In the genomic region with DNA sequence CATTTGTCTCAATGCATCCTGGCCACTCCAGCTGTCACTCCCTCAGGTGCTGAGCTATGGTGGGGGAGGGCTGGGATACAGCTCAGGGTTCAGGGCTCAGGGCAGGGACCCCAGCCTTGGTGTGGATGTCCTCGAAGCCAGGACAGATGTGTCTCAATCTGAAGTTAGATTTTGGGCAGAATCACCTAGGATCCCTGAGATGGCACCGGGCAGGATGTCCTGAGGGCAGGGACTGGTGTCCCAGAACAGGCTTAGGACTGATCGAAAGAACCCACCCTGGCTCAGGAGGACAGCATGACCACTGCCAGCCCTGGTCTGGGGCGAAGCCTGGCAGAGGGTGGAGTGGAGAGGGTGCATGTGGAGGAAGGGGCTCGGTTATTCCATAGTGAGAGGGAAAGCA, we compare ENCODE assay signal across 32 cellular contexts.
"Had no signal": no experiment of that assay in that cellular context is flagged by ENCODE, and none has a peak within 500 bp of the region (broad histone marks: within the 10 kb centered on the region; RNA-seq: fewer than 3 reads in every experiment).

No MANE protein-coding gene starts in this region.

- H3K9me3 Mint-ChIP-seq: activated B cell treated with CpG ODN at 0.5 μM for 24 hours; activated CD4-positive, alpha-beta memory T cell treated with anti-CD3 and anti-CD28 coated beads, Interleukin-2, amount 10 ng/mL, durations not matched to agents 7 days and 5 days; activated CD4-positive, alpha-beta T cell treated with anti-CD3 and anti-CD28 coated beads, Interleukin-2, amount 10 ng/mL, durations not matched to agents 24 days and 14 days; activated naive CD4-positive, alpha-beta T cell treated with anti-CD3 and anti-CD28 coated beads, Interleukin-2, amount 10 ng/mL, durations not matched to agents 7 days and 5 days; activated naive CD4-positive, alpha-beta T cell treated with anti-CD3 and anti-CD28 coated beads, Interleukin-2, amount 50 U/mL, for 24 hours; activated naive CD8-positive, alpha-beta T cell treated with anti-CD3 and anti-CD28 coated beads, Interleukin-2, amount 10 ng/mL, durations not matched to agents 7 days and 5 days; activated naive CD8-positive, alpha-beta T cell treated with anti-CD3 and anti-CD28 coated beads, Interleukin-2, amount 50 U/mL, for 24 hours; activated T-cell treated with anti-CD3 and anti-CD28 coated beads, Interleukin-2, amount 50 U/mL, for 24 hours; activated T-helper 2 cell treated with anti-CD3 and anti-CD28 coated beads, Interferon-gamma antibody, Interleukin-2, Interleukin-4, amounts not matched to agents 10 μg/mL and 5 μg/mL and 100 μg/mL, durations not matched to agents 14 hours and 24 hours and 36 hours; brain; T-helper 1 cell treated with Interleukin-12 subunit alpha and Interleukin-12 subunit beta and Interleukin-4 antibody, amounts not matched to agents 30 μg/mL and 1 μg/mL, for 36 hours; T-helper 2 cell treated with Interferon-gamma antibody and Interleukin-4, amounts not matched to agents 5 μg/mL and 100 μg/mL, for 36 hours had no signal

- DNase-seq: activated B cell treated with CpG ODN at 0.5 μM for 24 hours; activated CD4-positive, alpha-beta memory T cell treated with anti-CD3 and anti-CD28 coated beads, Interleukin-2, amount 10 ng/mL, durations not matched to agents 7 days and 5 days; activated CD4-positive, alpha-beta T cell treated with anti-CD3 and anti-CD28 coated beads for 4 hours; activated CD4-positive, alpha-beta T cell treated with anti-CD3 and anti-CD28 coated beads, Interleukin-2, amount 10 ng/mL, durations not matched to agents 24 days and 14 days; activated CD4-positive, alpha-beta T cell treated with anti-CD3 and anti-CD28 coated beads, Interleukin-2, amount 50 U/mL, for 48 hours; activated CD4-positive, CD25-positive, alpha-beta regulatory T cell treated with anti-CD3 and anti-CD28 coated beads, Interleukin-2, amount 50 U/mL, for 72 hours; activated CD8-positive, alpha-beta memory T cell treated with anti-CD3 and anti-CD28 coated beads for 24 hours; activated CD8-positive, alpha-beta memory T cell treated with anti-CD3 and anti-CD28 coated beads, Interleukin-2, amount 10 ng/mL, durations not matched to agents 7 days and 5 days; activated CD8-positive, alpha-beta memory T cell treated with anti-CD3 and anti-CD28 coated beads, Interleukin-2, amount 50 U/mL, for 48 hours; activated CD8-positive, alpha-beta T cell treated with anti-CD3 and anti-CD28 coated beads, Interleukin-2, amount 10 ng/mL, durations not matched to agents 7 days and 5 days; activated effector memory CD4-positive, alpha-beta T cell treated with Interleukin-2 at 50 U/mL for 16 hours; activated gamma-delta T cell; activated naive CD4-positive, alpha-beta T cell treated with anti-CD3 and anti-CD28 coated beads, Interleukin-2, amount 10 ng/mL, durations not matched to agents 7 days and 5 days; activated naive CD4-positive, alpha-beta T cell treated with Interleukin-2 at 50 U/mL for 16 hours; activated naive CD8-positive, alpha-beta T cell treated with anti-CD3 and anti-CD28 coated beads, Interleukin-2, amount 10 ng/mL, durations not matched to agents 7 days and 5 days; activated naive CD8-positive, alpha-beta T cell treated with anti-CD3 and anti-CD28 coated beads, Interleukin-2, amount 50 U/mL, for 24 hours; activated T-cell treated with anti-CD3 and anti-CD28 coated beads, Interleukin-2, amount 50 U/mL, for 24 hours; activated T-cell treated with anti-CD3 and anti-CD28 coated beads, Interleukin-2, amount 50 U/mL, for 48 hours; amygdala; anterior cingulate cortex; central memory CD4-positive, alpha-beta T cell; T-helper 1 cell; T-helper 2 cell; T-helper 9 cell had no signal

- H3K36me3 ChIP-seq: ascending aorta had no signal

- H3K9me3 ChIP-seq: ascending aorta had no signal

- H3K4me1 Mint-ChIP-seq: activated CD4-positive, alpha-beta memory T cell treated with anti-CD3 and anti-CD28 coated beads, Interleukin-2, amount 10 ng/mL, durations not matched to agents 7 days and 5 days; activated CD4-positive, alpha-beta T cell treated with anti-CD3 and anti-CD28 coated beads, Interleukin-2, amount 10 ng/mL, durations not matched to agents 24 days and 14 days; activated CD8-positive, alpha-beta memory T cell treated with anti-CD3 and anti-CD28 coated beads, Interleukin-2, amount 10 ng/mL, durations not matched to agents 7 days and 5 days; activated naive CD4-positive, alpha-beta T cell treated with anti-CD3 and anti-CD28 coated beads, Interleukin-2, amount 10 ng/mL, durations not matched to agents 7 days and 5 days; activated naive CD4-positive, alpha-beta T cell treated with anti-CD3 and anti-CD28 coated beads, Interleukin-2, amount 50 U/mL, for 24 hours; activated naive CD8-positive, alpha-beta T cell treated with anti-CD3 and anti-CD28 coated beads, Interleukin-2, amount 10 ng/mL, durations not matched to agents 7 days and 5 days; activated naive CD8-positive, alpha-beta T cell treated with anti-CD3 and anti-CD28 coated beads, Interleukin-2, amount 50 U/mL, for 24 hours had no signal

- H3K27me3 ChIP-seq: ascending aorta had no signal

- H3K27ac ChIP-seq: ascending aorta, VCaP had no signal

- H3K4me1 ChIP-seq: ascending aorta had no signal

- H3K36me3 Mint-ChIP-seq: activated CD8-positive, alpha-beta memory T cell treated with anti-CD3 and anti-CD28 coated beads, Interleukin-2, amount 10 ng/mL, durations not matched to agents 7 days and 5 days; activated naive CD4-positive, alpha-beta T cell treated with anti-CD3 and anti-CD28 coated beads, Interleukin-2, amount 10 ng/mL, durations not matched to agents 7 days and 5 days; activated naive CD4-positive, alpha-beta T cell treated with anti-CD3 and anti-CD28 coated beads, Interleukin-2, amount 50 U/mL, for 24 hours; activated naive CD8-positive, alpha-beta T cell; activated naive CD8-positive, alpha-beta T cell treated with anti-CD3 and anti-CD28 coated beads, Interleukin-2, amount 10 ng/mL, durations not matched to agents 7 days and 5 days; brain had no signal

- H3K4me3 Mint-ChIP-seq: activated B cell treated with CpG ODN at 0.5 μM for 24 hours; activated CD4-positive, alpha-beta memory T cell treated with anti-CD3 and anti-CD28 coated beads, Interleukin-2, amount 10 ng/mL, durations not matched to agents 7 days and 5 days; activated CD4-positive, alpha-beta T cell treated with anti-CD3 and anti-CD28 coated beads, Interleukin-2, amount 10 ng/mL, durations not matched to agents 24 days and 14 days; activated CD8-positive, alpha-beta memory T cell treated with anti-CD3 and anti-CD28 coated beads, Interleukin-2, amount 10 ng/mL, durations not matched to agents 7 days and 5 days; activated CD8-positive, alpha-beta T cell treated with anti-CD3 and anti-CD28 coated beads, Interleukin-2, amount 10 ng/mL, durations not matched to agents 7 days and 5 days; activated naive CD4-positive, alpha-beta T cell treated with anti-CD3 and anti-CD28 coated beads, Interleukin-2, amount 10 ng/mL, durations not matched to agents 7 days and 5 days; activated naive CD4-positive, alpha-beta T cell treated with anti-CD3 and anti-CD28 coated beads, Interleukin-2, amount 50 U/mL, for 24 hours; activated naive CD8-positive, alpha-beta T cell; activated naive CD8-positive, alpha-beta T cell treated with anti-CD3 and anti-CD28 coated beads, Interleukin-2, amount 10 ng/mL, durations not matched to agents 7 days and 5 days; activated naive CD8-positive, alpha-beta T cell treated with anti-CD3 and anti-CD28 coated beads, Interleukin-2, amount 50 U/mL, for 24 hours; activated T-cell treated with anti-CD3 and anti-CD28 coated beads, Interleukin-2, amount 50 U/mL, for 24 hours; brain; T-helper 1 cell treated with Interleukin-12 subunit alpha and Interleukin-12 subunit beta and Interleukin-4 antibody, amounts not matched to agents 30 μg/mL and 1 μg/mL, for 36 hours; T-helper 2 cell treated with Interferon-gamma antibody and Interleukin-4, amounts not matched to agents 5 μg/mL and 100 μg/mL, for 36 hours had no signal

- ATAC-seq: activated CD8-positive, alpha-beta memory T cell treated with anti-CD3 and anti-CD28 coated beads, Interleukin-2, amount 10 ng/mL, durations not matched to agents 7 days and 5 days; activated CD8-positive, alpha-beta T cell treated with anti-CD3 and anti-CD28 coated beads, Interleukin-2, amount 10 ng/mL, durations not matched to agents 7 days and 5 days; activated naive CD8-positive, alpha-beta T cell treated with anti-CD3 and anti-CD28 coated beads, Interleukin-2, amount 50 U/mL, for 24 hours had no signal

- H3K27ac Mint-ChIP-seq: activated B cell treated with CpG ODN at 0.5 μM for 24 hours; activated CD4-positive, alpha-beta memory T cell treated with anti-CD3 and anti-CD28 coated beads, Interleukin-2, amount 10 ng/mL, durations not matched to agents 7 days and 5 days; activated CD4-positive, alpha-beta T cell treated with anti-CD3 and anti-CD28 coated beads, Interleukin-2, amount 10 ng/mL, durations not matched to agents 24 days and 14 days; activated CD8-positive, alpha-beta memory T cell treated with anti-CD3 and anti-CD28 coated beads, Interleukin-2, amount 10 ng/mL, durations not matched to agents 7 days and 5 days; activated CD8-positive, alpha-beta T cell treated with anti-CD3 and anti-CD28 coated beads, Interleukin-2, amount 10 ng/mL, durations not matched to agents 7 days and 5 days; activated naive CD4-positive, alpha-beta T cell treated with anti-CD3 and anti-CD28 coated beads, Interleukin-2, amount 10 ng/mL, durations not matched to agents 7 days and 5 days; activated naive CD4-positive, alpha-beta T cell treated with anti-CD3 and anti-CD28 coated beads, Interleukin-2, amount 50 U/mL, for 24 hours; activated naive CD8-positive, alpha-beta T cell; activated naive CD8-positive, alpha-beta T cell treated with anti-CD3 and anti-CD28 coated beads, Interleukin-2, amount 10 ng/mL, durations not matched to agents 7 days and 5 days; activated naive CD8-positive, alpha-beta T cell treated with anti-CD3 and anti-CD28 coated beads, Interleukin-2, amount 50 U/mL, for 24 hours; activated T-cell treated with anti-CD3 and anti-CD28 coated beads, Interleukin-2, amount 50 U/mL, for 24 hours; activated T-helper 2 cell treated with anti-CD3 and anti-CD28 coated beads, Interferon-gamma antibody, Interleukin-2, Interleukin-4, amounts not matched to agents 10 μg/mL and 5 μg/mL and 100 μg/mL, durations not matched to agents 14 hours and 24 hours and 36 hours; T-helper 1 cell treated with Interleukin-12 subunit alpha and Interleukin-12 subunit beta and Interleukin-4 antibody, amounts not matched to agents 30 μg/mL and 1 μg/mL, for 36 hours; T-helper 2 cell treated with Interferon-gamma antibody and Interleukin-4, amounts not matched to agents 5 μg/mL and 100 μg/mL, for 36 hours had no signal

- H3K4me3 ChIP-seq: ascending aorta had no signal
